ENCODE assay signal across 13 cellular contexts in the genomic region with DNA sequence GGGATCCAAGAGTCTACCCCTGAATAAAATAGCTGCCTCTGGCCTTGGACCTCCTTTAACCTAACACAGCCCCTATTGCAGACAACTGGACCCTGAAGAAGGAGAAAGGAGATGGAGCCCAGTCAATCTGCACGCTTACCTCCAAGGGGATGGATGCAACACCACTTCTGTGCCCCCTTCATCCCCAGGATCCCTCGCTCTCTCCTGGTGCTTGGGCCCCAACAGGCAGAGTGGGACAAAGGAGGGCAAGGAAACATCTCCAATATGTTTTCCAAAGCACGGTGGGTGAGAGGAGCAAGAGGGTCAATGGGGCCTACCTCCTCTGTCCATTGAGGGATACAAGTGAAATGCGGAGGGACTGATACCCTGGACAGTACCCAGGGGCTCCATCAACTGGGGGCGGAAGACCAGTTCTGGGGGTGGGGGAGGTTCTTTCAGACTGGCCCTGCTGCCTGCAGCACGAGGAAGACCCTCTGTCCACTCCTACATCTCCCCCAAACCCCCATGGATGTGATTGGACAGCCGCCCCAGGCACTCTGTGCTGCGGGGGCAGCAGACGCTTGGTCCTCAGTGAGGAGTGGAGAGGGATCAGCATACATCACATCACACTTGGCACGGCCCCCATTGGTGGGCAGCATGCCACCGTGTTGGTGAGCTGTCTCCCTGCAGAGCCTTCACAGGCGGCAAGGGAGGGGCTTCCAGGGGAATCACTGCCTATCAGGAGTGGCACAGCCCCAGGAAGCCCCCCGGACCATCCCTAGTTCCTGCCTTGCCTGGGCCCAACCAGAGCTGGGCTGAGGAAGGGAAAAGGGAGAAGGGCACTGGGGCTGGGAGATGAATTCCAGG.
DNase-seq lines count a peak whose midpoint lies in the region; ATAC-seq, FAIRE-seq and TF ChIP-seq lines count a peak whose summit lies in the region.
"Had no signal": no experiment of that assay in that cellular context is flagged by ENCODE, and none has a peak within 500 bp of the region (broad histone marks: within the 10 kb centered on the region; RNA-seq: fewer than 3 reads in every experiment).

No MANE protein-coding gene starts in this region.

- no peaks in the 10 kb centered on the region for H3K79me2 ChIP-seq in OCI-LY7 (ENCODE audit: insufficient read depth, low read depth, low read length)

- no peak overlapping the region for H3K27ac ChIP-seq in OCI-LY7 (ENCODE audit: low read depth, low read length, poor library complexity, severe bottlenecking)

- no TSS peak for BruUV-seq in OCI-LY7 (replicated peaks; lab: Mats Ljungman, UMichigan)

- no peaks in the 10 kb centered on the region for H4K20me1 ChIP-seq in OCI-LY7 (ENCODE audit: insufficient read depth, low read length)

- no peaks in the 10 kb centered on the region for H3K9me2 ChIP-seq in OCI-LY7 (ENCODE audit: insufficient read depth, low read length)

- no peak overlapping the region for H2AFZ ChIP-seq in OCI-LY7 (ENCODE audit: low read length)

- TF ChIP-seq CTCF in AG10803 (conservative IDR thresholded peaks at IDR 0.05; ENCODE audit: low read length) (no peak), OCI-LY7 (conservative IDR thresholded peaks at IDR 0.05; ENCODE audit: low read length) (no peak)

- intact Hi-C loops in OCI-LY7 (cut with micrococcal nuclease; ENCODE audit: unreplicated experiment) = no loop called here

- H3K4me2 ChIP-seq in OCI-LY7 (ENCODE audit: low read length) = no peak overlapping the region

- H3K9me3 ChIP-seq in OCI-LY7 (ENCODE audit: low read length) = no peaks in the 10 kb centered on the region

- DNase-seq in AG10803 (ENCODE audit: low read depth) = peak; percentile 57
- peak; percentile 71 for DNase-seq in fibroblast of the conjunctiva (ENCODE audit: low read depth)
- peak; percentile 75 for DNase-seq in pons (ENCODE audit: low spot score)
- DNase-seq in HTR-8/SVneo (ENCODE audit: insufficient read length, low spot score) = no peak
- DNase-seq in OCI-LY7 (ENCODE audit: low spot score) = no peak
- DNase-seq in HT-29 (ENCODE audit: low spot score) = no peak
- no peak for DNase-seq in NCI-H2029 treated with DMSO at 0.1 percent for 48 hours (lab: John Stamatoyannopoulos, UW)
- DNase-seq: activated T-cell treated with anti-CD3 and anti-CD28 coated beads, Interleukin-2, amount 50 U/mL, for 24 hours; AML-193; Karpas-422; NCI-H774 had no signal

- H3K4me1 ChIP-seq in OCI-LY7 (ENCODE audit: insufficient read depth, low read length, poor library complexity, severe bottlenecking) = no peaks in the 10 kb centered on the region

- POLR2A ChIA-PET in OCI-LY7 (lab: Charles Lee) = no interaction called here

- ATAC-seq in SK-N-SH treated with all-trans-retinoic acid at 6 μM for 48 hours = peak; percentile 66

- H3K4me3 ChIP-seq in AG10803 (ENCODE audit: low read length) = no peak overlapping the region
- no peak overlapping the region for H3K4me3 ChIP-seq in OCI-LY7 (ENCODE audit: low read depth, low read length, poor library complexity, severe bottlenecking)

- H3K36me3 ChIP-seq in OCI-LY7 (ENCODE audit: insufficient read depth, low read length) = no peaks in the 10 kb centered on the region

- FAIRE-seq in HTR-8/SVneo (lab: Jason Lieb, UNC) = no peak
- FAIRE-seq: keratinocyte had no signal

- CTCF ChIA-PET in OCI-LY7 (lab: Charles Lee; ENCODE audit: unreplicated experiment) = no interaction called here

TF ChIP-seq in SK-N-SH treated with all-trans-retinoic acid at 6 μM for 48 hours, 23 proteins besides CTCF, POLR2A, EP300 and RAD21:
- TF ChIP-seq GLIS3 (CRISPR knock-in tag; IDR thresholded peaks at IDR 0.05) (no peak), ZC3H10 (CRISPR knock-in tag; IDR thresholded peaks at IDR 0.05) (no peak), ZNF565 (CRISPR knock-in tag; conservative IDR thresholded peaks at IDR 0.05; ENCODE audit: low read depth) (no peak), CSDC2 (CRISPR knock-in tag; IDR thresholded peaks at IDR 0.05) (0 out of 2 replicates have a peak, but pooled peaks have one; percentile 8), OSR1 (CRISPR knock-in tag; IDR thresholded peaks at IDR 0.05) (no peak), ESRRG (CRISPR knock-in tag; IDR thresholded peaks at IDR 0.05) (no peak), BACH2 (CRISPR knock-in tag; IDR thresholded peaks at IDR 0.05; ENCODE audit: borderline replicate concordance) (no peak), PPARA (CRISPR knock-in tag; IDR thresholded peaks at IDR 0.05; ENCODE audit: borderline replicate concordance) (no peak)
TF ChIP-seq in SK-N-SH treated with all-trans-retinoic acid at 6 μM for 48 hours: peak in this region for 1.

Comparison
In these comparisons a context has a peak if more than half of its experiments do, and no peak if none do; other contexts are left out.
1. DNase-seq: peak in AG10803 (single experiment), fibroblast of the conjunctiva (single experiment) and pons (single experiment); none in HTR-8/SVneo (single experiment), OCI-LY7 (single experiment), HT-29 (single experiment) and NCI-H2029 treated with DMSO at 0.1 percent for 48 hours (single experiment).